In the genomic region with DNA sequence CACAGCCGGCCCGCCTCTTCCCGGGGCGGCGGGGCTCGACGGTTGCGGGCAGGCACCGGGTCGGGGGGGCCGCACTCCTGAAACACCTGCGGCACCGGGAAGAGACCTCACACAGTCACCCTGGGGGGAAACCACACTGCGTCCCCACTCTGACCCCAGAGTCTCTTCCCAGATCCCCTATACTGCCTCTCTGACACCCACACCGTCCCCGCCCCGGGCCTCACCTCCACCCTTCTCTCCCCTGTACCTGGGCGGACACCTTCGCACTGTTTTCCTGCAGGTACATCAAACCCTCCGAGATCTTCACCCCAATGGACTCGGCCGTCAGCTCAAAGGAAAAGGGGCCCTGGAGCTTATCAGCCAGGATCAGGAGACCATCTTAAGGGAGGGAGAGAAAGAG, we compare ENCODE assay signal across 9 cellular contexts. TPM values are rescaled to one million over a fixed set of nuclear protein-coding genes. Genes with fewer than 3 reads are reported as not detected.
DNase-seq lines count a peak whose midpoint lies in the region; ATAC-seq and TF ChIP-seq lines count a peak whose summit lies in the region.
"Had no signal": no experiment of that assay in that cellular context is flagged by ENCODE, and none has a peak within 500 bp of the region (broad histone marks: within the 10 kb centered on the region; RNA-seq: fewer than 3 reads in every experiment).

No MANE protein-coding gene starts in this region.

- H3K4me3 ChIP-seq in A673 (ENCODE audit: low read depth, low read length, poor library complexity, severe bottlenecking) (peak overlapping the region; percentile 41), HUES6 (ENCODE audit: low read depth, low read length) (peak overlapping the region; percentile 71), BE2C (ENCODE audit: low read depth, low read length) (no peak overlapping the region)

- H3K4me1 ChIP-seq in A673 (ENCODE audit: insufficient read depth, low read length, poor library complexity, severe bottlenecking) (peaks cover 30% of the 10 kb centered on the region), HUES6 (ENCODE audit: control insufficient read depth, insufficient read depth, low read length) (peaks cover 31% of the 10 kb centered on the region), BE2C (peaks cover 8% of the 10 kb centered on the region)

- DNase-seq in A673 (ENCODE audit: low spot score) = no peak
- no peak for DNase-seq in BE2C
- no peak for DNase-seq in germinal center (ENCODE audit: low spot score)
- DNase-seq in stimulated activated CD4-positive, alpha-beta T cell treated with anti-CD3 and anti-CD28 coated beads, Interleukin-12 subunit alpha, Interleukin-12 subunit beta, amount 100 ng/mL, for 4 hours = no peak

- peaks cover 82% of the 10 kb centered on the region for H3K27me3 Mint-ChIP-seq in dendritic cell treated with granulocyte-macrophage colony-stimulating factor and Interleukin-4, amounts not matched to agents 40 ng/mL and 50 ng/mL, for 4 days
- H3K27me3 Mint-ChIP-seq in nephron (ENCODE audit: low read depth) = peaks cover 37% of the 10 kb centered on the region

- H3K9me3 Mint-ChIP-seq in dendritic cell treated with granulocyte-macrophage colony-stimulating factor and Interleukin-4, amounts not matched to agents 40 ng/mL and 50 ng/mL, for 4 days = no peaks in the 10 kb centered on the region
- H3K9me3 Mint-ChIP-seq in nephron = no peaks in the 10 kb centered on the region

- no peaks in the 10 kb centered on the region for H3K36me3 Mint-ChIP-seq in dendritic cell treated with granulocyte-macrophage colony-stimulating factor and Interleukin-4, amounts not matched to agents 40 ng/mL and 50 ng/mL, for 4 days (ENCODE audit: low read depth)
- H3K36me3 Mint-ChIP-seq in nephron (ENCODE audit: low read depth) = peaks cover 13% of the 10 kb centered on the region

- H3K36me3 ChIP-seq in A673 (ENCODE audit: insufficient read depth, low read length, poor library complexity, severe bottlenecking) (no peaks in the 10 kb centered on the region), HUES6 (ENCODE audit: control insufficient read depth, insufficient read depth, low read length) (peaks cover 25% of the 10 kb centered on the region; the same call in 1 of the 2 replicates), BE2C (no peaks in the 10 kb centered on the region)
- H3K36me3 ChIP-seq: right lobe of liver had no signal

- peak overlapping the region; percentile 27 for H3K4me3 Mint-ChIP-seq in dendritic cell treated with granulocyte-macrophage colony-stimulating factor and Interleukin-4, amounts not matched to agents 40 ng/mL and 50 ng/mL, for 4 days
- peak overlapping the region; percentile 74 to 84 (median 77) for H3K4me3 Mint-ChIP-seq in nephron

- POLR2A ChIA-PET in A673 (lab: Charles Lee; ENCODE audit: low non-redundant PET) = no interaction called here

- H3K9me3 ChIP-seq in A673 (ENCODE audit: low read depth, low read length, poor library complexity, severe bottlenecking) (no peaks in the 10 kb centered on the region), HUES6 (ENCODE audit: control insufficient read depth, insufficient read depth, low read depth, low read length) (no peaks in the 10 kb centered on the region), BE2C (no peaks in the 10 kb centered on the region)
- H3K9me3 ChIP-seq: right lobe of liver had no signal

- no peak overlapping the region for H3K9ac ChIP-seq in HUES6 (ENCODE audit: low read length)

- no TSS peak for BruUV-seq in A673 (replicated peaks; lab: Mats Ljungman, UMichigan)

- ATAC-seq in HG03442 (IDR thresholded peaks at IDR 0.05; ENCODE audit: unreplicated experiment) = no peak

- TF ChIP-seq CTCF in A673 (conservative IDR thresholded peaks at IDR 0.05; ENCODE audit: low read depth, low read length) (no peak), nephron (IDR thresholded peaks at IDR 0.05; ENCODE audit: unreplicated experiment in 3 of 3) (no peak), BE2C (IDR thresholded peaks at IDR 0.05; ENCODE audit: low read depth, low read length) (no peak)

- CTCF ChIA-PET in A673 (lab: Charles Lee) = no interaction called here

- H3K27me3 ChIP-seq in A673 (replicated peaks; ENCODE audit: insufficient read depth, low read depth, low read length, poor library complexity) (no peaks in the 10 kb centered on the region), HUES6 (ENCODE audit: control insufficient read depth, insufficient read depth, low read length) (peaks cover 26% of the 10 kb centered on the region), BE2C (peaks cover 14% of the 10 kb centered on the region)
- H3K27me3 ChIP-seq: right lobe of liver had no signal

- H3K27ac Mint-ChIP-seq in dendritic cell treated with granulocyte-macrophage colony-stimulating factor and Interleukin-4, amounts not matched to agents 40 ng/mL and 50 ng/mL, for 4 days = no peak overlapping the region
- H3K27ac Mint-ChIP-seq in nephron = peak overlapping the region in 1 of 3 experiments; percentile 42

- intact Hi-C loops in A673 (cut with micrococcal nuclease; ENCODE audit: unreplicated experiment) = no loop called here
- intact Hi-C loops in dendritic cell treated with granulocyte-macrophage colony-stimulating factor and Interleukin-4, amounts not matched to agents 40 ng/mL and 50 ng/mL, for 4 days (cut with micrococcal nuclease) = no loop called here

- H3K27ac ChIP-seq in A673 (ENCODE audit: low read depth, low read length, poor library complexity, severe bottlenecking) (no peak overlapping the region), HUES6 (ENCODE audit: low read depth, low read length) (no peak overlapping the region)
- H3K27ac ChIP-seq: right lobe of liver had no signal

- H3K4me1 Mint-ChIP-seq in dendritic cell treated with granulocyte-macrophage colony-stimulating factor and Interleukin-4, amounts not matched to agents 40 ng/mL and 50 ng/mL, for 4 days (ENCODE audit: low read depth) = peaks cover 39% of the 10 kb centered on the region
- peaks cover 33% of the 10 kb centered on the region for H3K4me1 Mint-ChIP-seq in nephron

RNA-seq across cellular contexts. Expression of a gene that starts 3.4 kb away (rescaled TPM):
- 3.2 and 3.5 TPM in 2 replicates for total RNA-seq in A673 (2021)
- 0.80 TPM for polyA plus RNA-seq in BE2C (2012; ENCODE audit: insufficient read depth, insufficient read length, low read depth)

RNA-seq across cellular contexts. Expression of a gene that starts 5.3 kb away (rescaled TPM):
- 23.3 and 28.4 TPM in 2 replicates for total RNA-seq in A673 (2021)
- 7.4 TPM for polyA plus RNA-seq in BE2C (2012; ENCODE audit: insufficient read depth, insufficient read length, low read depth)

RNA-seq across cellular contexts. Expression of a gene that starts 5.9 kb away (rescaled TPM):
- 1.2 and 2.4 TPM in 2 replicates for total RNA-seq in A673 (2021)
- 5.3 TPM for polyA plus RNA-seq in BE2C (2012; ENCODE audit: insufficient read depth, insufficient read length, low read depth)

RNA-seq across cellular contexts. Expression of a gene that starts 13.3 kb away (rescaled TPM):
- 22.6 and 25.7 TPM in 2 replicates for total RNA-seq in A673 (2021)
- polyA plus RNA-seq in BE2C (2012; ENCODE audit: insufficient read depth, insufficient read length, low read depth) = 38.3 TPM

RNA-seq across cellular contexts. Expression of a gene that starts 23.1 kb away (rescaled TPM):
- 84.5 and 90.4 TPM in 2 replicates for total RNA-seq in A673 (2021)
- polyA plus RNA-seq in BE2C (2012; ENCODE audit: insufficient read depth, insufficient read length, low read depth) = 362 TPM
